ENCODE assay signal across 22 cellular contexts in genomic region chr18:55743133-55743532, GRCh38.
"Had no signal": no experiment of that assay in that cellular context is flagged by ENCODE, and none has a peak within 500 bp of the region (broad histone marks: within the 10 kb centered on the region; RNA-seq: fewer than 3 reads in every experiment).

No MANE protein-coding gene starts in this region.

- H3K4me1 Mint-ChIP-seq: IgD-negative memory B cell had no signal

- H3K4me2 ChIP-seq: KMS-11 had no signal

- H3K9ac ChIP-seq: KMS-11 had no signal

- H3K9me3 Mint-ChIP-seq: IgD-negative memory B cell had no signal

- H3K27ac ChIP-seq: KMS-11, SJSA1, SK-N-MC had no signal

- H3K27ac Mint-ChIP-seq: IgD-negative memory B cell had no signal

- DNase-seq: Kasumi-1, NCI-H1092 treated with DMSO at 0.1 percent for 48 hours, NCI-H1436, NCI-H187, NCI-H2029, NCI-H2081 treated with DMSO at 0.1 percent for 48 hours, NCI-H2171, NCI-H226, NCI-H446, NCI-H510A, NCI-H524 treated with DMSO at 0.1 percent for 48 hours, NCI-H69, NCI-H774, Right ventricle myocardium superior, RPMI8226, SIG-M5 had no signal

- H3K36me3 ChIP-seq: SJSA1 had no signal

- H3K4me3 Mint-ChIP-seq: IgD-negative memory B cell had no signal

- H3K27me3 Mint-ChIP-seq: IgD-negative memory B cell had no signal

- H3K9me3 ChIP-seq: SJSA1 had no signal

- ATAC-seq: HepG2, K562 had no signal

- H3K4me3 ChIP-seq: K562, SJSA1, SK-N-MC had no signal

- H3K4me1 ChIP-seq: SJSA1 had no signal

- H3K27me3 ChIP-seq: SJSA1 had no signal
